Comparison of ENCODE assay signal across 2 cellular contexts in the genomic region with DNA sequence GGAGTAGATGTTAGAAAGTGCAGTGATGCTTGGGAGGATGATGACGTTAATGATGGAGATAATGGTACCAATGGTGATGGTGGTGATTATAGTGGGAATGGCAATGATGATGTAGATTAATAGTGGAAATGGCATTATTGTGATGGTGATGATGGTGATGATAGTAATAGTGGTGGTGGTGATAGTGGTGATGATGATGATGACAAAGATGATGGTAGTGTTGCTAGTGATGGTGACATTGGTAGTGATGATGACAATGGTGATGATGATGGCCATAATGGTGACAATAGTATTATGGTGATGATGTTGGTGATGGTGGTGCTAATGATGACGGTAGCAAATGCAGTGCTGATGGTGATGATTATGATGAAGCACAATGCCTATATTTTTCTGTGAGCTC.
TF ChIP-seq lines count a peak whose summit lies in the region.

No MANE protein-coding gene starts in this region.

TF ChIP-seq in HepG2, 621 proteins besides CTCF, POLR2A, EP300 and RAD21:
- TF ChIP-seq CREB1 (IDR thresholded peaks at IDR 0.05) (peak; percentile 95), CREB1 (CRISPR knock-in tag; IDR thresholded peaks at IDR 0.05) (no peak), ATF7 (IDR thresholded peaks at IDR 0.05) (peak; percentile 11; the same call in 1 of the 2 replicates), ATF7 (CRISPR knock-in tag; IDR thresholded peaks at IDR 0.05) (no peak)
- TF ChIP-seq, protein P1, sequence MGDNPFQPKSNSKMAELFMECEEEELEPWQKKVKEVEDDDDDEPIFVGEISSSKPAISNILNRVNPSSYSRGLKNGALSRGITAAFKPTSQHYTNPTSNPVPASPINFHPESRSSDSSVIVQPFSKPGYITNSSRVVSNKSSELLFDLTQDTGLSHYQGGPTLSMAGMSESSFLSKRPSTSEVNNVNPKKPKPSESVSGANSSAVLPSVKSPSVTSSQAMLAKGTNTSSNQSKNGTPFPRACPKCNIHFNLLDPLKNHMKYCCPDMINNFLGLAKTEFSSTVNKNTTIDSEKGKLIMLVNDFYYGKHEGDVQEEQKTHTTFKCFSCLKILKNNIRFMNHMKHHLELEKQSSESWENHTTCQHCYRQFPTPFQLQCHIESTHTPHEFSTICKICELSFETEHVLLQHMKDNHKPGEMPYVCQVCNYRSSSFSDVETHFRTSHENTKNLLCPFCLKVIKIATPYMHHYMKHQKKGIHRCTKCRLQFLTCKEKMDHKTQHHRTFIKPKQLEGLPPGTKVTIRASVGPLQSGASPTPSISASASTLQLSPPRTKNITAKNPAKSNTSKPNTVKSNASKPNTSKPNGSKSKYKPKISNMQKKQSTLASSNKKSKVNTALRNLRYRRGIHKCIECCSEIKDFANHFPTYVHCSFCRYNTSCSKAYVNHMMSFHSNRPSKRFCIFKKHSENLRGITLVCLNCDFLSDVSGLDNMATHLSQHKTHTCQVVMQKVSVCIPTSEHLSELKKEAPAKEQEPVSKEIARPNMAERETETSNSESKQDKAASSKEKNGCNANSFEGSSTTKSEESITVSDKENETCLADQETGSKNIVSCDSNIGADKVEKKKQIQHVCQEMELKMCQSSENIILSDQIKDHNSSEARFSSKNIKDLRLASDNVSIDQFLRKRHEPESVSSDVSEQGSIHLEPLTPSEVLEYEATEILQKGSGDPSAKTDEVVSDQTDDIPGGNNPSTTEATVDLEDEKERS (CRISPR knock-in tag; IDR thresholded peaks at IDR 0.05): no peak

TF ChIP-seq in HEK293, 187 proteins besides CTCF, POLR2A, EP300 and RAD21:
- TF ChIP-seq ZNF658 (tag by site-specific recombination; IDR thresholded peaks at IDR 0.05): peak; percentile 72; the same call in 1 of the 2 replicates
- TF ChIP-seq, protein P2, sequence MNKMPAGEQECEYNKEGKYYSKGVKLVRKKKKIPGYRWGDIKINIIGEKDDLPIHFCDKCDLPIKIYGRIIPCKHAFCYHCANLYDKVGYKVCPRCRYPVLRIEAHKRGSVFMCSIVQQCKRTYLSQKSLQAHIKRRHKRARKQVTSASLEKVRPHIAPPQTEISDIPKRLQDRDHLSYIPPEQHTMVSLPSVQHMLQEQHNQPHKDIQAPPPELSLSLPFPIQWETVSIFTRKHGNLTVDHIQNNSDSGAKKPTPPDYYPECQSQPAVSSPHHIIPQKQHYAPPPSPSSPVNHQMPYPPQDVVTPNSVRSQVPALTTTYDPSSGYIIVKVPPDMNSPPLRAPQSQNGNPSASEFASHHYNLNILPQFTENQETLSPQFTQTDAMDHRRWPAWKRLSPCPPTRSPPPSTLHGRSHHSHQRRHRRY (tag by site-specific recombination; IDR thresholded peaks at IDR 0.05): no peak
TF ChIP-seq in HEK293: peak in this region for 1.
